In the genomic region with DNA sequence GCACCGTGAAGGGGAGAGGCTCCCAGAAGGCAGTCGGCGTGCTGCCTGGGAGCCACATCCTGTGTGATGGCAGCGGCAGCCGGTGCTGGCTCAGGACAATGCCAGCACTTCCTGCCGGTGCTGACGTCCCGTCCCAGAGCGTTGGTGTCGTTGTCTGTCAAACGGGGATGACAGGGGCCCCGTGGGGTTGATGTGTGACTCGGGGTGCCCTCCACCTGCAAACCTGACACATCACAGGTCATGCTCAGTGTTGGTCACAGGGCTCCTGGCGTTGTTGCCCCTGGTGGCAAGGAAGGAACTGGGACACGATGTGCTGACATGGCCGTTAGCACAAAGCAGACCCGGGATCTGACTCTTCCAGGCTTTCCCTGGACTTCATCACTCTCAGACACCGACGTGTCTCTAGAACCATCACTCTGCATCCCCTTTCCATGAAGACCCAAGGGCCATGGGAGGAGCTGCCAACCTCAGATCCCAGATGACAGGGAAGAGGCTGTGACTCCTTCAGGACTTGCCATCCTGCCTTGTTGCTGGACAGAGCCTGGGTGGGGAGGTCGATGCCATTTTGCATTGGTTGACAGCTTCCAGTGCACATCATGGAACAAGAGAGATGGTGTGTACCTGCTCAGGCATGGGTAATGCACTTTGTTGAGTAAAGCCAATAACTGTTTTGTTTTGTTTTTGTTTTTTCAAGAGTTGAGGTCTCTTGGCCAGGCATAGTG, we compare ENCODE assay signal across 8 cellular contexts. TPM values are rescaled to one million over a fixed set of nuclear protein-coding genes. Genes with fewer than 3 reads are reported as not detected.
DNase-seq lines count a peak whose midpoint lies in the region; ATAC-seq and TF ChIP-seq lines count a peak whose summit lies in the region.

No MANE protein-coding gene starts in this region.

- no peaks in the 10 kb centered on the region for H3K79me2 ChIP-seq in osteoblast (ENCODE audit: insufficient read depth, low read length)

- H2AFZ ChIP-seq in osteoblast (ENCODE audit: low read length): no peak overlapping the region

- peak overlapping the region in 3 of 10 experiments; percentile 0 to 48 (median 39); a peak in 5 of 20 replicates for H3K4me3 ChIP-seq in BLaER1 treated with 17β-estradiol and CSF1 and Interleukin-3, amounts not matched to agents 10 nM and 100 nM
- H3K4me3 ChIP-seq in gastrocnemius medialis: peak overlapping the region in 2 of 4 donors; percentile 4 to 8
- no peak overlapping the region for H3K4me3 ChIP-seq in osteoblast (ENCODE audit: insufficient read depth, low read length)

- peaks cover 0 to 6% (median 0%) of the 10 kb centered on the region in 11 experiments; a peak in 1 of 22 replicates for H3K27me3 ChIP-seq in BLaER1 treated with 17β-estradiol and CSF1 and Interleukin-3, amounts not matched to agents 10 nM and 100 nM
- no peaks in the 10 kb centered on the region for H3K27me3 ChIP-seq in gastrocnemius medialis
- H3K27me3 ChIP-seq in osteoblast (ENCODE audit: insufficient read depth, low read length): no peaks in the 10 kb centered on the region

- peaks cover 0 to 13% (median 0%) of the 10 kb centered on the region in 11 experiments; a peak in 3 of 22 replicates for H4K20me1 ChIP-seq in BLaER1 treated with 17β-estradiol and CSF1 and Interleukin-3, amounts not matched to agents 10 nM and 100 nM
- H4K20me1 ChIP-seq in osteoblast (ENCODE audit: insufficient read depth, low read length): peaks cover 13% of the 10 kb centered on the region

- TF ChIP-seq CTCF in gastrocnemius medialis (IDR thresholded peaks at IDR 0.05 in 4 of 5, conservative IDR thresholded peaks at IDR 0.05 in 1 of 5) (peak in 2 of 5 experiments; percentile 14 to 17), osteoblast (IDR thresholded peaks at IDR 0.05; ENCODE audit: extremely low read depth, low read depth, low read length) (no peak)

- H3K36me3 ChIP-seq in BLaER1 treated with 17β-estradiol and CSF1 and Interleukin-3, amounts not matched to agents 10 nM and 100 nM: no peaks in the 10 kb centered on the region
- H3K36me3 ChIP-seq in gastrocnemius medialis: no peaks in the 10 kb centered on the region
- H3K36me3 ChIP-seq in osteoblast (ENCODE audit: insufficient read depth, low read length): no peaks in the 10 kb centered on the region

- no peaks in the 10 kb centered on the region for H3K9me3 ChIP-seq in BLaER1 treated with 17β-estradiol and CSF1 and Interleukin-3, amounts not matched to agents 10 nM and 100 nM (replicated peaks in 1 of 11)
- H3K9me3 ChIP-seq in gastrocnemius medialis (no peaks in the 10 kb centered on the region), osteoblast (ENCODE audit: low read depth, low read length) (no peaks in the 10 kb centered on the region)

- H3K9ac ChIP-seq in BLaER1 treated with 17β-estradiol and CSF1 and Interleukin-3, amounts not matched to agents 10 nM and 100 nM: 0 out of 22 replicates have a peak overlapping the region, but pooled peaks of 3 of the 11 experiments have one; percentile 10 to 25 (median 15)

- peak overlapping the region in 4 of 11 experiments; percentile 6 to 27 (median 16); a peak in 3 of 22 replicates for H3K27ac ChIP-seq in BLaER1 treated with 17β-estradiol and CSF1 and Interleukin-3, amounts not matched to agents 10 nM and 100 nM
- H3K27ac ChIP-seq in gastrocnemius medialis: peak overlapping the region; percentile 71 to 80 (median 78)
- no peak overlapping the region for H3K27ac ChIP-seq in osteoblast (ENCODE audit: low read depth, low read length)

- TF ChIP-seq POLR2A in gastrocnemius medialis (IDR thresholded peaks at IDR 0.05): peak; percentile 32 to 46

- peaks cover 25 to 53% (median 48%) of the 10 kb centered on the region in 10 experiments for H3K4me1 ChIP-seq in BLaER1 treated with 17β-estradiol and CSF1 and Interleukin-3, amounts not matched to agents 10 nM and 100 nM
- H3K4me1 ChIP-seq in gastrocnemius medialis: peaks cover 17 to 22% of the 10 kb centered on the region in 2 donors
- H3K4me1 ChIP-seq in osteoblast (ENCODE audit: insufficient read depth, low read length): no peaks in the 10 kb centered on the region

- peak; percentile 63 to 75 for ATAC-seq in gastrocnemius medialis

- DNase-seq in T follicular helper cell (ENCODE audit: low read depth) (peak; percentile 60), gastrocnemius medialis (peak; percentile 72 to 73), HCEC 1CT (no peak), kidney glomerular epithelial cell (lab: John Stamatoyannopoulos, UW) (no peak), osteoblast (ENCODE audit: insufficient read length, low spot score, missing footprints) (no peak), HUDEP-2 (lab: John Stamatoyannopoulos, UW; ENCODE audit: unreplicated experiment in 76 of 76) (no peak)
- peak; percentile 41 for DNase-seq in activated gamma-delta T cell treated with anti-CD3 and anti-CD28 coated beads, Interleukin-2, amount 50 U/mL, for 16 hours (ENCODE audit: low read depth)

- intact Hi-C loops in gastrocnemius medialis (cut with DNase I; ENCODE audit: low total_unique reads): no loop called here

- H3K4me2 ChIP-seq in BLaER1 treated with 17β-estradiol and CSF1 and Interleukin-3, amounts not matched to agents 10 nM and 100 nM: peak overlapping the region; percentile 73 to 91 (median 84)
- H3K4me2 ChIP-seq in osteoblast (ENCODE audit: insufficient read depth, low read length): no peak overlapping the region

- in situ Hi-C loops in gastrocnemius medialis (cut with MboI; ENCODE audit: low sequenced_read_pairs in 4 of 4): no loop called here

RNA-seq across cellular contexts. Expression of a gene that starts 21.5 kb away (rescaled TPM):
- total RNA-seq in gastrocnemius medialis: 100 to 1,000 TPM; 110 to 395 (median 184) TPM
- total RNA-seq in osteoblast: 16.3 and 18.0 TPM in 2 replicates

RNA-seq across cellular contexts. Expression of a gene that starts 34.7 kb away (rescaled TPM):
- total RNA-seq in gastrocnemius medialis: 10 to 100 TPM in 2 of 4 donors, 1 to 10 TPM in 2; 3.6 to 16.0 (median 10.1) TPM
- 0.36 and 0.59 TPM in 2 replicates for total RNA-seq in osteoblast

Comparison
In these comparisons a context has a peak if more than half of its experiments do, and no peak if none do; other contexts are left out.
1. DNase-seq: peak in T follicular helper cell (single experiment), activated gamma-delta T cell treated with anti-CD3 and anti-CD28 coated beads, Interleukin-2, amount 50 U/mL, for 16 hours (single experiment) and gastrocnemius medialis (2 of 2); none in HCEC 1CT (single experiment), kidney glomerular epithelial cell (single experiment), osteoblast (single experiment) and HUDEP-2 (0 of 76).